Comparison of ENCODE assay signal across 8 cellular contexts in the genomic region with DNA sequence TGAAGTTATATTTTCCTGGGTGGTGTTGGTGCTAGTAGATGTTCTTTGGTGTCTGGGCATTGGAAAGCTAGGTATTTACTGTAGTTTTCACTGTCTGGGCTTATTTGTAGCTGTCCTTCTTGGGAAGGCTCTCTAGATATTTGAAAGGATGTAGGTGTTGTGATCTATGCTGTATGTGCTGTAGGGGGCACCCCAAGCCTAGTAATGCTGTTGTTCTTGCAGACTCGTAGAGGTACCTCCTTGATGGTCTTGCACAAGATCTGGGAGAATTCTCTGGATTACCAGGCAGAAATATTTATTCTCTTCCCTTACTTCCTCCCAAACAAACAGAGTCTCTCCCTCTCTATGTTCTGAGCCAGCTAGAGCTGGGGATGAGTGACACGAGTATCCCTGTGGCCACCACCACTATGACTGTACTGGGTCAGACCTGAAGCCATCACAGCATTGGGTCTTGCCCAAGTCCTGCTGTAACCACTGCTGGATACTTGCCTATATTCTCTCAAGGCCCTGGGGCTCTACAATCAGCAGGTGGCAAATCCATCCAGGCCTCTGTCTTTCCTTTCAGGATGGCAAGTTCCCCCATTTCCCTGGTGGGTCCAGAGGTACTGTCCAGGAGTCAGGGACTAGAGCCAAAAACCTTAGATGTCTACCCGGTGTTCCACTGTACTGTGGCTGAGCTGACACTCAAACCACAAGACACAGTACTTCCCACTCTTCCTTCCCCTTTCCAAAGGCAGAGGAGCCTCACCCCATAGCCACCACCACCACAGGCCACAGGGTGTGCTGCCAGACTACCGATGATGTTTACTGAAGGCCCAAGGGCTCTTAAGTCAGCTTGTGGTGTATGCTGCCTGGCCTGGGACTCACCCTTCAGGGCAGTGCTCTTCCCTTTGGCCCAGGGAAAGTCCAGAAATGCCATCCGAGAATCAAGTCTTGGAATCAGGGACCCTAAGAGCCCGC.
DNase-seq lines count a peak whose midpoint lies in the region; ATAC-seq, FAIRE-seq and TF ChIP-seq lines count a peak whose summit lies in the region.

No MANE protein-coding gene starts in this region.

- no peak overlapping the region for H3K9ac ChIP-seq in liver (ENCODE audit: low read depth in 1 of 2, low read length in 2 of 2)

- peak; percentile 64 for DNase-seq in AG10803 (ENCODE audit: low read depth)
- DNase-seq in H54 (ENCODE audit: insufficient read length, low spot score): no peak
- DNase-seq in RPMI8226: peak; percentile 43
- peak; percentile 79 for DNase-seq in astrocyte of the cerebellum (ENCODE audit: low read depth)
- DNase-seq in substantia nigra (lab: John Stamatoyannopoulos, UW): peak in 25 of 49 donors; percentile 0 to 60 (median 11)
- no peak for DNase-seq in hepatic stellate cell (ENCODE audit: low spot score)

- 79% methylated on average over 6 of the region's 6 CpGs for WGBS in liver

- ATAC-seq in GM21367 (IDR thresholded peaks at IDR 0.05; ENCODE audit: unreplicated experiment): no peak

- TF ChIP-seq CTCF in AG10803 (conservative IDR thresholded peaks at IDR 0.05; ENCODE audit: low read length) (peak; percentile 29), astrocyte of the cerebellum (IDR thresholded peaks at IDR 0.05; ENCODE audit: low read depth, low read length, missing control alignments) (peak; percentile 53), liver (IDR thresholded peaks at IDR 0.05; ENCODE audit: low read depth, low read length, missing input control) (peak; percentile 12)

- peak; percentile 65 for FAIRE-seq in H54 (lab: Jason Lieb, UNC)

- TF ChIP-seq RAD21 in liver (IDR thresholded peaks at IDR 0.05): peak; percentile 54 to 62

- in situ Hi-C loops in astrocyte of the cerebellum (cut with HindIII; ENCODE audit: low sequenced_read_pairs): no loop called here

- H3K4me3 ChIP-seq in AG10803 (ENCODE audit: low read length) (no peak overlapping the region), astrocyte of the cerebellum (ENCODE audit: low read depth, low read length) (no peak overlapping the region), liver (ENCODE audit: low read depth in 1 of 3, low read length in 3 of 3) (no peak overlapping the region)

- H3K27me3 ChIP-seq in liver (ENCODE audit: control insufficient read depth in 4 of 4, insufficient read depth in 4 of 4, low read length in 3 of 4): no peaks in the 10 kb centered on the region

- peaks cover 0 to 2% (median 0%) of the 10 kb centered on the region in 4 donors for H3K9me3 ChIP-seq in liver (ENCODE audit: control insufficient read depth in 4 of 4, low read length in 3 of 4)

- no peaks in the 10 kb centered on the region for H3K4me1 ChIP-seq in liver (ENCODE audit: control insufficient read depth in 4 of 4, insufficient read depth in 4 of 4, low read length in 3 of 4)

- H3K36me3 ChIP-seq in liver (ENCODE audit: control insufficient read depth in 4 of 4, insufficient read depth in 3 of 4, low read depth in 1 of 4, low read length in 3 of 4): no peaks in the 10 kb centered on the region

- H3K27ac ChIP-seq in liver (ENCODE audit: low read depth in 1 of 2, low read length in 2 of 2) (no peak overlapping the region), substantia nigra (ENCODE audit: low read depth, low read length, poor library complexity, severe bottlenecking) (no peak overlapping the region)

- no peak for TF ChIP-seq POLR2A in H54 (IDR thresholded peaks at IDR 0.05; ENCODE audit: low read depth, low read length)

TF ChIP-seq in liver, 16 proteins besides CTCF, POLR2A, EP300 and RAD21:
- no peak for TF ChIP-seq HNF4G (IDR thresholded peaks at IDR 0.05)
- no peak for TF ChIP-seq SP1 (IDR thresholded peaks at IDR 0.05)
- no peak for TF ChIP-seq EGR1 (IDR thresholded peaks at IDR 0.05; ENCODE audit: low read depth in 2 of 2)
- TF ChIP-seq HNF4A (conservative IDR thresholded peaks at IDR 0.05): no peak
- TF ChIP-seq GABPA (IDR thresholded peaks at IDR 0.05 in 1 of 2, conservative IDR thresholded peaks at IDR 0.05 in 1 of 2): no peak
- TF ChIP-seq, protein P1, sequence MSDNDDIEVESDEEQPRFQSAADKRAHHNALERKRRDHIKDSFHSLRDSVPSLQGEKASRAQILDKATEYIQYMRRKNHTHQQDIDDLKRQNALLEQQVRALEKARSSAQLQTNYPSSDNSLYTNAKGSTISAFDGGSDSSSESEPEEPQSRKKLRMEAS (IDR thresholded peaks at IDR 0.05): no peak
- TF ChIP-seq, protein P2, sequence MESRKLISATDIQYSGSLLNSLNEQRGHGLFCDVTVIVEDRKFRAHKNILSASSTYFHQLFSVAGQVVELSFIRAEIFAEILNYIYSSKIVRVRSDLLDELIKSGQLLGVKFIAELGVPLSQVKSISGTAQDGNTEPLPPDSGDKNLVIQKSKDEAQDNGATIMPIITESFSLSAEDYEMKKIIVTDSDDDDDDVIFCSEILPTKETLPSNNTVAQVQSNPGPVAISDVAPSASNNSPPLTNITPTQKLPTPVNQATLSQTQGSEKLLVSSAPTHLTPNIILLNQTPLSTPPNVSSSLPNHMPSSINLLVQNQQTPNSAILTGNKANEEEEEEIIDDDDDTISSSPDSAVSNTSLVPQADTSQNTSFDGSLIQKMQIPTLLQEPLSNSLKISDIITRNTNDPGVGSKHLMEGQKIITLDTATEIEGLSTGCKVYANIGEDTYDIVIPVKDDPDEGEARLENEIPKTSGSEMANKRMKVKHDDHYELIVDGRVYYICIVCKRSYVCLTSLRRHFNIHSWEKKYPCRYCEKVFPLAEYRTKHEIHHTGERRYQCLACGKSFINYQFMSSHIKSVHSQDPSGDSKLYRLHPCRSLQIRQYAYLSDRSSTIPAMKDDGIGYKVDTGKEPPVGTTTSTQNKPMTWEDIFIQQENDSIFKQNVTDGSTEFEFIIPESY (IDR thresholded peaks at IDR 0.05): no peak

Comparison
In these comparisons a context has a peak if more than half of its experiments do, and no peak if none do; other contexts are left out.
1. DNase-seq: peak in AG10803 (single experiment), RPMI8226 (single experiment), astrocyte of the cerebellum (single experiment) and substantia nigra (25 of 49); none in H54 (single experiment) and hepatic stellate cell (single experiment).
2. Peak in every context shown above with its lines, with median percentiles within 50 percentile points of each other: CTCF ChIP-seq.